In the genomic region with DNA sequence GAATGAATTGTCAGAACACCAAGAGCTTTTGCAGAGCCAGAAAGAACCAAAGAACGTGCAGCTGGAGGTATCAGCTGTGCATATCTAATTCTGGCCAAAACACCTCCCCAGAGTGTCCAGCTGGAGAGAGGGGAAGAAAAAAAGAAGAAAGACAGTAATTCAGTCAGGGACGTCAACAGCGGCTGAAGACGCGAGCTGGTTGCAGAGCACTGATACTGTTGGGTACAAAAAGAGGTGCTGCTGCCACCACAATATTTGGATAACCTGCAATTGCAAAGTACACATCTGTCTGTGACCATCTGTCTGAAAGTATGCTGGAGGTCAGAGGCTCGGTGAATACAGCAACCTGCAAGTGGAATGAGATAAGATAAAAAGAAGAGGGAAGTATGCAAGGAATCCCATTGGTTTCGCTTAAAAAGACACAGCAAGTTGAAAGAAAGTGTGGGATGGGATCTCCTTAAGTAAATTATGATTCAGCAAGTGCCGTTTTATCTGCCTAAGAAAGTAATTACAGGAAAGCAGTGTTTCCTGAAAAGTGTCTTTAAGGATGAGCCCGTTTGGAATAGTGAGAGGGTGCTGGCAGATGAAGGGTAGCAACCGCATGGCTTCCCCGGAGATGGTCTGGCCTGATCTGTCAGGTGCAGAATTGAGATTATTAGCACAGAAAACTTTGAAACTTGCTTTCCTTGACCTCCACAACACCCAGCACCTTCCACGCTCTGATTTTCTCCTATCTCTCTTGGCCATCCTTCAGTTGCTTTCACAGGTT, we compare ENCODE assay signal across 21 cellular contexts.
DNase-seq lines count a peak whose midpoint lies in the region; ATAC-seq and TF ChIP-seq lines count a peak whose summit lies in the region.
"Had no signal": no experiment of that assay in that cellular context is flagged by ENCODE, and none has a peak within 500 bp of the region (broad histone marks: within the 10 kb centered on the region; RNA-seq: fewer than 3 reads in every experiment).

No MANE protein-coding gene starts in this region.

- no peaks in the 10 kb centered on the region for H3K9me3 Mint-ChIP-seq in activated naive CD4-positive, alpha-beta T cell treated with anti-CD3 and anti-CD28 coated beads, Interleukin-2, amount 10 ng/mL, durations not matched to agents 7 days and 5 days
- H3K9me3 Mint-ChIP-seq: CD8-positive, alpha-beta T cell had no signal

- no peak overlapping the region for H3K27ac Mint-ChIP-seq in activated naive CD4-positive, alpha-beta T cell treated with anti-CD3 and anti-CD28 coated beads, Interleukin-2, amount 10 ng/mL, durations not matched to agents 7 days and 5 days
- H3K27ac Mint-ChIP-seq: activated CD4-positive, alpha-beta T cell treated with anti-CD3 and anti-CD28 coated beads for 36 hours; activated naive CD8-positive, alpha-beta T cell treated with anti-CD3 and anti-CD28 coated beads for 36 hours; CD8-positive, alpha-beta T cell; T-helper 2 cell treated with Interferon-gamma antibody and Interleukin-4, amounts not matched to agents 5 μg/mL and 100 μg/mL, for 36 hours had no signal

- no peak overlapping the region for H3K27ac ChIP-seq in smooth muscle cell (ENCODE audit: low read depth)
- no peak overlapping the region for H3K27ac ChIP-seq in neuronal stem cell (replicated peaks; ENCODE audit: low read length)
- H3K27ac ChIP-seq: SJSA1, tibial artery had no signal

- no peak overlapping the region for H2AK5ac ChIP-seq in neuronal stem cell (ENCODE audit: low read depth, low read length)

- no peaks in the 10 kb centered on the region for H3K79me1 ChIP-seq in neuronal stem cell (ENCODE audit: low read depth, low read length)

- WGBS in smooth muscle cell (ENCODE audit: low lambda C conversion rate): 32% methylated on average over 12 of the region's 12 CpGs
- WGBS in neuronal stem cell (ENCODE audit: extremely low coverage in 2 of 2, insufficient read length in 2 of 2, insufficient replicate concordance in 1 of 2), 2 donors: no CpG with 5 or more reads among the region's 12 CpGs

- no peaks in the 10 kb centered on the region for H3K79me2 ChIP-seq in smooth muscle cell (ENCODE audit: low read depth)

- no peak for TF ChIP-seq CTCF in smooth muscle cell (IDR thresholded peaks at IDR 0.05; ENCODE audit: borderline replicate concordance, insufficient read depth, poor library complexity, severe bottlenecking)

- H3K4me1 ChIP-seq in smooth muscle cell (ENCODE audit: low read depth) (peaks cover 4% of the 10 kb centered on the region), neuronal stem cell (ENCODE audit: control insufficient read depth in 2 of 2, insufficient read depth in 1 of 2, low read depth in 1 of 2, low read length in 2 of 2) (peaks cover 0 to 4% of the 10 kb centered on the region in 2 donors)

- H3K18ac ChIP-seq in neuronal stem cell (ENCODE audit: low read length): no peak overlapping the region

- H3K9ac ChIP-seq in smooth muscle cell (ENCODE audit: low read depth) (no peak overlapping the region), neuronal stem cell (ENCODE audit: low read depth, low read length, poor library complexity) (no peak overlapping the region)

- no peak overlapping the region for H2BK12ac ChIP-seq in neuronal stem cell (ENCODE audit: low read length)

- DNase-seq in DMS53 (lab: John Stamatoyannopoulos, UW) (peak; percentile 21), DMS53 treated with DMSO at 0.1 percent for 48 hours (lab: John Stamatoyannopoulos, UW; ENCODE audit: unreplicated experiment) (no peak), amniotic epithelial cell (ENCODE audit: low read depth) (peak; percentile 14), smooth muscle cell (lab: John Stamatoyannopoulos, UW; ENCODE audit: unreplicated experiment) (no peak), neuronal stem cell (ENCODE audit: low spot score) (no peak)
- no peak for DNase-seq in activated naive CD4-positive, alpha-beta T cell treated with anti-CD3 and anti-CD28 coated beads, Interleukin-2, amount 10 ng/mL, durations not matched to agents 7 days and 5 days
- DNase-seq: 8988T; activated CD4-positive, alpha-beta T cell treated with anti-CD3 and anti-CD28 coated beads for 36 hours; activated naive CD8-positive, alpha-beta T cell treated with anti-CD3 and anti-CD28 coated beads for 36 hours; activated T-cell treated with anti-CD3 and anti-CD28 coated beads, Interleukin-2, amount 50 U/mL, for 1 hour; CD8-positive, alpha-beta T cell; effector CD8-positive, alpha-beta T cell; hypothalamus; NCI-H1105; small intestine; tibial artery had no signal

- no peak overlapping the region for H3K4ac ChIP-seq in neuronal stem cell (ENCODE audit: low read length)

- no peak overlapping the region for H4K91ac ChIP-seq in neuronal stem cell (ENCODE audit: low read depth, low read length, poor library complexity)

- H3K23ac ChIP-seq in neuronal stem cell (ENCODE audit: low read depth, low read length, poor library complexity): no peak overlapping the region

- H2BK15ac ChIP-seq in neuronal stem cell (ENCODE audit: low read length): no peak overlapping the region

- no peaks in the 10 kb centered on the region for H3K9me3 ChIP-seq in smooth muscle cell (replicated peaks; ENCODE audit: low read depth)
- no peaks in the 10 kb centered on the region for H3K9me3 ChIP-seq in neuronal stem cell (replicated peaks in 1 of 2; ENCODE audit: control insufficient read depth in 2 of 2, insufficient read depth in 1 of 2, low read depth in 1 of 2, low read length in 2 of 2)
- H3K9me3 ChIP-seq: SJSA1, tibial artery had no signal

- no peak overlapping the region for H2BK5ac ChIP-seq in neuronal stem cell (ENCODE audit: low read length)

- no peaks in the 10 kb centered on the region for H3K36me3 Mint-ChIP-seq in activated naive CD4-positive, alpha-beta T cell treated with anti-CD3 and anti-CD28 coated beads, Interleukin-2, amount 10 ng/mL, durations not matched to agents 7 days and 5 days
- H3K36me3 Mint-ChIP-seq: activated naive CD8-positive, alpha-beta T cell treated with anti-CD3 and anti-CD28 coated beads for 36 hours; CD8-positive, alpha-beta T cell had no signal

- no peak overlapping the region for H2BK120ac ChIP-seq in neuronal stem cell (ENCODE audit: low read depth, low read length)

- ATAC-seq in HG03354 (IDR thresholded peaks at IDR 0.05; ENCODE audit: poor library complexity, severe bottlenecking, unreplicated experiment): peak; percentile 44
- ATAC-seq in GM18520 (IDR thresholded peaks at IDR 0.05; ENCODE audit: unreplicated experiment): no peak
- ATAC-seq: activated CD4-positive, alpha-beta T cell treated with anti-CD3 and anti-CD28 coated beads for 36 hours; CD8-positive, alpha-beta T cell; left colon had no signal

- H3K4me2 ChIP-seq in smooth muscle cell (peak overlapping the region; percentile 2), neuronal stem cell (ENCODE audit: insufficient read depth, low read length, poor library complexity, severe bottlenecking) (no peak overlapping the region)

- no peaks in the 10 kb centered on the region for H3K36me3 ChIP-seq in smooth muscle cell (ENCODE audit: low read depth)
- H3K36me3 ChIP-seq in neuronal stem cell (replicated peaks in 1 of 2; ENCODE audit: control insufficient read depth in 2 of 2, insufficient read depth in 2 of 2, low read length in 2 of 2): no peaks in the 10 kb centered on the region
- H3K36me3 ChIP-seq: SJSA1, tibial artery had no signal

- no peak overlapping the region for H3K4me3 Mint-ChIP-seq in activated naive CD4-positive, alpha-beta T cell treated with anti-CD3 and anti-CD28 coated beads, Interleukin-2, amount 10 ng/mL, durations not matched to agents 7 days and 5 days
- H3K4me3 Mint-ChIP-seq: activated CD4-positive, alpha-beta T cell treated with anti-CD3 and anti-CD28 coated beads for 36 hours; activated naive CD8-positive, alpha-beta T cell treated with anti-CD3 and anti-CD28 coated beads for 36 hours; CD8-positive, alpha-beta T cell; T-helper 2 cell treated with Interferon-gamma antibody and Interleukin-4, amounts not matched to agents 5 μg/mL and 100 μg/mL, for 36 hours had no signal

- H4K20me1 ChIP-seq in smooth muscle cell (ENCODE audit: low read depth): no peaks in the 10 kb centered on the region

- H3K4me3 ChIP-seq in smooth muscle cell (no peak overlapping the region), neuronal stem cell (ENCODE audit: low read length in 2 of 2) (no peak overlapping the region)
- H3K4me3 ChIP-seq: SJSA1, tibial artery had no signal

- CTCF ChIA-PET in activated naive CD4-positive, alpha-beta T cell treated with anti-CD3 and anti-CD28 coated beads, Interleukin-2, amount 10 ng/mL, durations not matched to agents 7 days and 5 days (lab: Charles Lee): no interaction called here

- H3K4me1 Mint-ChIP-seq in activated naive CD4-positive, alpha-beta T cell treated with anti-CD3 and anti-CD28 coated beads, Interleukin-2, amount 10 ng/mL, durations not matched to agents 7 days and 5 days: peaks cover 30% of the 10 kb centered on the region

- H3K27me3 ChIP-seq in smooth muscle cell (ENCODE audit: low read depth): no peaks in the 10 kb centered on the region
- H3K27me3 ChIP-seq in neuronal stem cell (ENCODE audit: control insufficient read depth in 3 of 3, insufficient read depth in 3 of 3, low read depth in 1 of 3, low read length in 3 of 3): no peaks in the 10 kb centered on the region
- H3K27me3 ChIP-seq: SJSA1 had no signal

- H2AFZ ChIP-seq in smooth muscle cell (ENCODE audit: low read depth): no peak overlapping the region
- no peak overlapping the region for H2AFZ ChIP-seq in neuronal stem cell (ENCODE audit: low read length)

- H3F3A ChIP-seq in smooth muscle cell (ENCODE audit: low read depth): no peaks in the 10 kb centered on the region

- no peak overlapping the region for H4K8ac ChIP-seq in neuronal stem cell (ENCODE audit: low read depth, low read length)

- peaks cover 13% of the 10 kb centered on the region for H3K27me3 Mint-ChIP-seq in activated naive CD4-positive, alpha-beta T cell treated with anti-CD3 and anti-CD28 coated beads, Interleukin-2, amount 10 ng/mL, durations not matched to agents 7 days and 5 days

- H3K14ac ChIP-seq in neuronal stem cell (ENCODE audit: low read length): no peak overlapping the region

Comparison
In these comparisons a context has a peak if more than half of its experiments do, and no peak if none do; other contexts are left out.
1. DNase-seq: peak in DMS53 (single experiment) and amniotic epithelial cell (single experiment); none in DMS53 treated with DMSO at 0.1 percent for 48 hours (single experiment), smooth muscle cell (single experiment), activated naive CD4-positive, alpha-beta T cell treated with anti-CD3 and anti-CD28 coated beads, Interleukin-2, amount 10 ng/mL, durations not matched to agents 7 days and 5 days (single experiment) and neuronal stem cell (single experiment).